ENCODE assay signal across 20 cellular contexts in the genomic region with DNA sequence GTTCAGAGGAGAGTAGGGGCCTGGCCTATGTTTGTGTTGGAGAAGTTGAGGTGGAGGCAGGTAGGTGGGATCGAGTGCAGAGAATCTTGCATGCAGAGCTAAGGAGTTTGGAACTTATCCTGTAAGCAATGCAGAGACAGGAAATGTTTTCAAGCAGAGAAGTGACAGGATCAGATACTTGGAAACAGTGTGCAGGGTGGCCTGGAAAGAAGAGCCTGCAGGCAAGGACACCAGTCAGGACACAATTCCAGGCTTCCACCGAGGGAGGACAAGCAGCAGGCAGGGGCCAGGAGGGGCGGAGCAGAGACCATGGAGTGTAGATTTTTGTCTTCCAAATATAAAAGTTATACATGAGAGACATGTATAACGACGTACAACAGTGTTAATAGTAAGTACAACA. TPM values are rescaled to one million over a fixed set of nuclear protein-coding genes. Genes with fewer than 3 reads are reported as not detected.
"Had no signal": no experiment of that assay in that cellular context is flagged by ENCODE, and none has a peak within 500 bp of the region (broad histone marks: within the 10 kb centered on the region; RNA-seq: fewer than 3 reads in every experiment).

No MANE protein-coding gene starts in this region.

- H3K4me1 ChIP-seq: pancreas, tibial artery, vagina had no signal

- H3K36me3 ChIP-seq: heart left ventricle, pancreas, tibial artery, upper lobe of right lung, vagina had no signal

- H3K9me3 ChIP-seq: heart left ventricle, pancreas, tibial artery, upper lobe of right lung had no signal

- H3K27ac Mint-ChIP-seq: progenitor cell of endocrine pancreas; stimulated activated effector memory CD8-positive, alpha-beta T cell treated with anti-CD3 and anti-CD28 coated beads, Interleukin-12 subunit alpha, Interleukin-12 subunit beta, amount 100 ng/mL, for 72 hours had no signal

- FAIRE-seq: endometrium, frontal cortex, islet of Langerhans, pancreas, small intestine had no signal

- DNase-seq: effector memory CD4-positive, alpha-beta T cell; heart left ventricle; hypothalamus; mammary epithelial cell; naive thymus-derived CD4-positive, alpha-beta T cell; occipital lobe; pancreas; right cardiac atrium; small intestine; stimulated activated CD4-positive, alpha-beta T cell treated with anti-CD3 and anti-CD28 coated beads, Interleukin-4, amount 100 ng/mL, for 1 hour; stimulated activated CD8-positive, alpha-beta memory T cell treated with anti-CD3 and anti-CD28 coated beads, Interleukin-4, amount 100 ng/mL, for 48 hours; stimulated activated naive CD8-positive, alpha-beta T cell treated with anti-CD3 and anti-CD28 coated beads, Interleukin-15, Interleukin-2, amounts not matched to agents 100 U/mL and 50 U/mL, for 24 hours; tibial artery; upper lobe of right lung had no signal

- H3K4me3 Mint-ChIP-seq: naive thymus-derived CD4-positive, alpha-beta T cell; stimulated activated effector memory CD8-positive, alpha-beta T cell treated with anti-CD3 and anti-CD28 coated beads, Interleukin-12 subunit alpha, Interleukin-12 subunit beta, amount 100 ng/mL, for 72 hours had no signal

- H3K27ac ChIP-seq: heart left ventricle, pancreas, tibial artery, upper lobe of right lung, vagina had no signal

- H3K36me3 Mint-ChIP-seq: naive thymus-derived CD4-positive, alpha-beta T cell; stimulated activated effector memory CD8-positive, alpha-beta T cell treated with anti-CD3 and anti-CD28 coated beads, Interleukin-12 subunit alpha, Interleukin-12 subunit beta, amount 100 ng/mL, for 72 hours had no signal

- H3K4me3 ChIP-seq: heart left ventricle, pancreas, tibial artery, upper lobe of right lung, vagina had no signal

- H3K9me3 Mint-ChIP-seq: naive thymus-derived CD4-positive, alpha-beta T cell; stimulated activated effector memory CD8-positive, alpha-beta T cell treated with anti-CD3 and anti-CD28 coated beads, Interleukin-12 subunit alpha, Interleukin-12 subunit beta, amount 100 ng/mL, for 72 hours had no signal

- H3K4me1 Mint-ChIP-seq: stimulated activated effector memory CD8-positive, alpha-beta T cell treated with anti-CD3 and anti-CD28 coated beads, Interleukin-12 subunit alpha, Interleukin-12 subunit beta, amount 100 ng/mL, for 72 hours had no signal

- H3K27me3 ChIP-seq: heart left ventricle, pancreas, upper lobe of right lung, vagina had no signal

RNA-seq across cellular contexts. Expression of gene CECR2, which starts 26.9 kb away (rescaled TPM):
- polyA plus RNA-seq: naive thymus-derived CD4-positive, alpha-beta T cell had no signal
